8 cellular contexts compared by ENCODE assay signal in the genomic region with DNA sequence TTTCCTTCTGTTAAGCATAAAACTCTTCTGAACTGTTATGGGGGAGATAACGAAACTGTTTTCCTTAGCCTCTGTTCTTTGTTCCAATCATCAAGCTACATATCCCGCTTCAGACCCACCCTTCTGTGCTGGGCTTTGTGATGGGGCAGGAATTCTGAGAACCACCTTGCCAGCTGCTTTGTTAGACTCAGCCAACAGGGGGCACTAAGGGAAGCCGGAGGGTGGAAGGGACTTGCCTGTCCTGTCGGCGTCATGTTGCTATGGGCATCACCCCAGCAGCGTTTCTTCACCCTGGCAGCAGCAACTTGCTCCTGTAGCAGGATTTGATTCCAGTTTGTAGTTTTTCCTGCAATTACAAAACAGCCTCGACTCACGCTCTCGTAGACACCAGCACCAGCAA.
DNase-seq lines count a peak whose midpoint lies in the region; ATAC-seq, FAIRE-seq and TF ChIP-seq lines count a peak whose summit lies in the region.

No MANE protein-coding gene starts in this region.

- no peaks in the 10 kb centered on the region for H3K9me3 Mint-ChIP-seq in activated CD4-positive, alpha-beta memory T cell treated with anti-CD3 and anti-CD28 coated beads, Interleukin-2, amount 10 ng/mL, durations not matched to agents 7 days and 5 days
- no peaks in the 10 kb centered on the region for H3K9me3 Mint-ChIP-seq in CD8-positive, alpha-beta memory T cell
- no peaks in the 10 kb centered on the region for H3K9me3 Mint-ChIP-seq in effector memory CD8-positive, alpha-beta T cell

- no peaks in the 10 kb centered on the region for H3K4me1 ChIP-seq in CD8-positive, alpha-beta memory T cell (ENCODE audit: insufficient read depth, low read length)

- POLR2A ChIA-PET in activated CD4-positive, alpha-beta memory T cell treated with anti-CD3 and anti-CD28 coated beads, Interleukin-2, amount 10 ng/mL, durations not matched to agents 7 days and 5 days (lab: Charles Lee), result no interaction called here
- POLR2A ChIA-PET in CD8-positive, alpha-beta memory T cell (lab: Charles Lee), result no interaction called here

- H3K4me3 Mint-ChIP-seq in activated CD4-positive, alpha-beta memory T cell treated with anti-CD3 and anti-CD28 coated beads, Interleukin-2, amount 10 ng/mL, durations not matched to agents 7 days and 5 days, result no peak overlapping the region
- H3K4me3 Mint-ChIP-seq in CD8-positive, alpha-beta memory T cell, result peak overlapping the region in 1 of 7 donors; percentile 57
- H3K4me3 Mint-ChIP-seq in effector memory CD8-positive, alpha-beta T cell, result no peak overlapping the region

- ATAC-seq in GM19328 (IDR thresholded peaks at IDR 0.05; ENCODE audit: unreplicated experiment), result peak; percentile 48
- ATAC-seq in effector memory CD8-positive, alpha-beta T cell (replicated peaks), result no peak

- FAIRE-seq in D721Med (lab: Jason Lieb, UNC), result no peak

- no peak overlapping the region for H3K27ac Mint-ChIP-seq in activated CD4-positive, alpha-beta memory T cell treated with anti-CD3 and anti-CD28 coated beads, Interleukin-2, amount 10 ng/mL, durations not matched to agents 7 days and 5 days
- no peak overlapping the region for H3K27ac Mint-ChIP-seq in CD8-positive, alpha-beta memory T cell
- H3K27ac Mint-ChIP-seq in effector memory CD8-positive, alpha-beta T cell, result no peak overlapping the region

- H3K27ac ChIP-seq in coronary artery, result no peak overlapping the region
- no peak overlapping the region for H3K27ac ChIP-seq in CD8-positive, alpha-beta memory T cell (ENCODE audit: low read depth, low read length)

- H3K4me1 Mint-ChIP-seq in activated CD4-positive, alpha-beta memory T cell treated with anti-CD3 and anti-CD28 coated beads, Interleukin-2, amount 10 ng/mL, durations not matched to agents 7 days and 5 days, result no peaks in the 10 kb centered on the region
- no peaks in the 10 kb centered on the region for H3K4me1 Mint-ChIP-seq in CD8-positive, alpha-beta memory T cell
- no peaks in the 10 kb centered on the region for H3K4me1 Mint-ChIP-seq in effector memory CD8-positive, alpha-beta T cell (ENCODE audit: low read depth in 2 of 2)

- no peaks in the 10 kb centered on the region for H3K36me3 Mint-ChIP-seq in activated CD4-positive, alpha-beta memory T cell treated with anti-CD3 and anti-CD28 coated beads, Interleukin-2, amount 10 ng/mL, durations not matched to agents 7 days and 5 days (ENCODE audit: low read depth)
- no peaks in the 10 kb centered on the region for H3K36me3 Mint-ChIP-seq in CD8-positive, alpha-beta memory T cell
- no peaks in the 10 kb centered on the region for H3K36me3 Mint-ChIP-seq in effector memory CD8-positive, alpha-beta T cell (ENCODE audit: insufficient read depth)

- peaks cover 10% of the 10 kb centered on the region for H3K27me3 Mint-ChIP-seq in activated CD4-positive, alpha-beta memory T cell treated with anti-CD3 and anti-CD28 coated beads, Interleukin-2, amount 10 ng/mL, durations not matched to agents 7 days and 5 days
- H3K27me3 Mint-ChIP-seq in CD8-positive, alpha-beta memory T cell, result peaks cover 3 to 4% of the 10 kb centered on the region in 2 donors
- H3K27me3 Mint-ChIP-seq in effector memory CD8-positive, alpha-beta T cell, result no peaks in the 10 kb centered on the region

- no peaks in the 10 kb centered on the region for H3K36me3 ChIP-seq in CD8-positive, alpha-beta memory T cell (ENCODE audit: insufficient read depth, low read length)

- no peaks in the 10 kb centered on the region for H3K27me3 ChIP-seq in CD8-positive, alpha-beta memory T cell (ENCODE audit: insufficient read depth, low read length, poor library complexity, severe bottlenecking)

- H3K9me3 ChIP-seq in CD8-positive, alpha-beta memory T cell (ENCODE audit: low read length), result no peaks in the 10 kb centered on the region

- CTCF ChIA-PET in activated CD4-positive, alpha-beta memory T cell treated with anti-CD3 and anti-CD28 coated beads, Interleukin-2, amount 10 ng/mL, durations not matched to agents 7 days and 5 days (lab: Charles Lee), result interaction anchor here (0.9 kb wide), 1 partner anchor 8 kb away, joined by 3 read pairs; no protein-coding TSS in a partner anchor
- CTCF ChIA-PET in CD8-positive, alpha-beta memory T cell (lab: Charles Lee), result interaction anchor here (1.0 kb wide), 1 partner anchor 23 kb away, joined by 3 read pairs; no protein-coding TSS in a partner anchor

- DNase-seq in D721Med (ENCODE audit: insufficient read length, low spot score) (no peak), HuH-7.5 (ENCODE audit: low spot score) (peak; percentile 3), islet precursor cell (peak; percentile 94), coronary artery (ENCODE audit: low spot score) (no peak)
- DNase-seq in activated CD4-positive, alpha-beta memory T cell treated with anti-CD3 and anti-CD28 coated beads, Interleukin-2, amount 10 ng/mL, durations not matched to agents 7 days and 5 days, result peak; percentile 24
- no peak for DNase-seq in CD8-positive, alpha-beta memory T cell
- DNase-seq in effector memory CD8-positive, alpha-beta T cell, result no peak

- peak; percentile 35 for TF ChIP-seq CTCF in D721Med (IDR thresholded peaks at IDR 0.05; ENCODE audit: insufficient read depth, missing control alignments)
- no peak for TF ChIP-seq CTCF in coronary artery (IDR thresholded peaks at IDR 0.05)

- H3K4me3 ChIP-seq in coronary artery, result no peak overlapping the region
- H3K4me3 ChIP-seq in CD8-positive, alpha-beta memory T cell (ENCODE audit: low read length), result no peak overlapping the region

Comparison
In these comparisons a context has a peak if more than half of its experiments do, and no peak if none do; other contexts are left out.
1. DNase-seq: peak in HuH-7.5 (single experiment), activated CD4-positive, alpha-beta memory T cell treated with anti-CD3 and anti-CD28 coated beads, Interleukin-2, amount 10 ng/mL, durations not matched to agents 7 days and 5 days (single experiment) and islet precursor cell (single experiment); none in D721Med (single experiment), coronary artery (single experiment), CD8-positive, alpha-beta memory T cell (0 of 5) and effector memory CD8-positive, alpha-beta T cell (0 of 3).